ENCODE assay signal across 8 cellular contexts in the genomic region with DNA sequence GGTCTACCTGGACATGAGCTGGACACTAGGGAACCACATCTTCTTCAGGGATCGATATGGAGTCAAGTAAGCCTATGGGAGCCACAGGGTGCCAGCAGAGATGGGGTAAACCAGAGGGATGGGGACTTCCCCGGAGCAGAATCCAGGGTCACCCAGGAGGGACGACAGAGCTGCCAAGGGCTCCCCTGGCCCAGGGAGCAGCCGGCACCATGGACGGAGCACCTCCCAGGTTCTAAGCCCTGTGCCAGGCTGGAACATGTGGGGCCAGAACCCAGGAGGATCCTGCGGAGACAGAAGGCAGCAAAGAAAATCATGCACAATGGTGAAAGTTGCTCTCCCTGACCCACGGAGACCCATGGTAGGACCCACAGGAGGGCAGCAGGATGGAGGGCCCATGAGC.
"Had no signal": no experiment of that assay in that cellular context is flagged by ENCODE, and none has a peak within 500 bp of the region (broad histone marks: within the 10 kb centered on the region; RNA-seq: fewer than 3 reads in every experiment).

No MANE protein-coding gene starts in this region.

- DNase-seq: GM23248, GOT3, H7, HFFc6 had no signal

- H3K27ac ChIP-seq: GM23248, HL-60 had no signal

- H2AFZ ChIP-seq: GM23248 had no signal

- H3K9ac ChIP-seq: GM23248 had no signal

- H3K27ac Mint-ChIP-seq: HFFc6 had no signal

- H3K4me1 ChIP-seq: HAP-1 had no signal

- H3K9me3 Mint-ChIP-seq: HFFc6, IgD-negative memory B cell had no signal

- H3K4me3 ChIP-seq: GM23248, HAP-1 had no signal

- H3K36me3 ChIP-seq: HAP-1 had no signal

- H3K9me3 ChIP-seq: HAP-1 had no signal

- H3K4me3 Mint-ChIP-seq: HFFc6, IgD-negative memory B cell had no signal

- H3K36me3 Mint-ChIP-seq: IgD-negative memory B cell had no signal

- FAIRE-seq: HepG2 had no signal
